In the genomic region with DNA sequence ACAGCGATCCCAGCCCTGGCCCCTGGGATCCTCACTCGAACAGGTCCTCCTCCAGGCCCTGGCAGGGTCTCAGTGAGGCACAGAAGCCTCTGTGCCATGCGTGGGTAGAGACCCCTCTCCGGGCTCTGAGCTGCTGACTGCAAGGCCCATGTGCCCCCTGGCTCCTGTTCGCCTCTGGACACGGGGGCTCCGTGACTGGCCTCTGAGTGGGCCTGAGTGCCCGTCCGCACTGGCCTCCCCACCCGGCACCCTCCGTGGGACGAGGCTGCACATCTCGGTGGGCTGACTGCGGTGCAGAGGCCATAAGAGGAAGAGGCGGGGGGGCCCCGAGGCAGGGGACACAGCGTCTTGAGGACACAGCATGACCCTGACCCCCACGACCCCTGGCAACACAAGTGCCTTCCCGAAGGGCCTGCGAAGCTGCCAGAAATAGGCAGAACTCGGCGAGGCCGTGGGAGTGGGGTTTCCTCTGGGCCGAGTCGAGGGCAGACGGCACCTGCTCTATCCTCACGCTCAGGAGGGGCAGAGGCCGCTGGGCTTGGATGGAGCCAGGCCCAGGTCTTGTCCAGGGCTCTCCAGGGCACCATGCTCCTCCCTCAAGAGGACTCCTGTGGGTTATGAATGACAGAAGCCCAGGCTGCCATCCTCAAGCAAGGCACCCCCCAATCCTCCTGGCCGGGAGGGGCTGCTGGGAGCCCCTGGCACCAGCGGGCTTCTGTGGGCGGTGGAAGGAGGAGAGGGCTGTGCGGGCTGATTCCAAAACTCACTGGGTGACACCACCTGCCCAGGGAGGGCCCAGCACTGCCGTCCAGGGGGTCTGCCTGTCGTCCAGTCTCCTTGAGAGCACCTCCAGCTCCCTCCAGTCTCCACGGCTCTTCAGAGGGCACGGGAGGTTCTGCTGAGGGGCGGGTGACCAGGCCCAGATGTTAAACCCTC, we compare ENCODE assay signal across 14 cellular contexts. TPM values are rescaled to one million over a fixed set of nuclear protein-coding genes. Genes with fewer than 3 reads are reported as not detected.
DNase-seq lines count a peak whose midpoint lies in the region; ATAC-seq and TF ChIP-seq lines count a peak whose summit lies in the region.
"Had no signal": no experiment of that assay in that cellular context is flagged by ENCODE, and none has a peak within 500 bp of the region (broad histone marks: within the 10 kb centered on the region; RNA-seq: fewer than 3 reads in every experiment).

No MANE protein-coding gene starts in this region.

- no peaks in the 10 kb centered on the region for H3K27me3 Mint-ChIP-seq in CD8-positive, alpha-beta T cell (ENCODE audit: low read depth)
- no peaks in the 10 kb centered on the region for H3K27me3 Mint-ChIP-seq in WTC11 (ENCODE audit: low read depth)
- H3K27me3 Mint-ChIP-seq: activated CD8-positive, alpha-beta memory T cell treated with anti-CD3 and anti-CD28 coated beads, Interleukin-2, amount 10 ng/mL, durations not matched to agents 7 days and 5 days; progenitor cell of endocrine pancreas had no signal

- peaks cover 61% of the 10 kb centered on the region for H3K4me1 ChIP-seq in CD8-positive, alpha-beta T cell (ENCODE audit: insufficient read depth, low read length)
- H3K4me1 ChIP-seq in right atrium auricular region: peaks cover 0 to 16% of the 10 kb centered on the region in 2 donors

- POLR2A ChIA-PET in CD8-positive, alpha-beta T cell (lab: Charles Lee): no interaction called here
- POLR2A ChIA-PET in WTC11 (lab: Charles Lee): no interaction called here

- peaks cover 61% of the 10 kb centered on the region for H3K4me1 Mint-ChIP-seq in CD8-positive, alpha-beta T cell (ENCODE audit: low read depth)
- H3K4me1 Mint-ChIP-seq in WTC11: 0 out of 2 replicates have a peak, but pooled peaks cover 5% of the 10 kb centered on the region
- H3K4me1 Mint-ChIP-seq: activated CD8-positive, alpha-beta memory T cell treated with anti-CD3 and anti-CD28 coated beads, Interleukin-2, amount 10 ng/mL, durations not matched to agents 7 days and 5 days had no signal

- intact Hi-C loops in CD8-positive, alpha-beta T cell (cut with DNase I, micrococcal nuclease): loop anchor here in 1 of 2 experiments (2.0 kb wide), 1 partner anchor 15 kb away; no protein-coding TSS in a partner anchor

- peaks cover 58% of the 10 kb centered on the region for H3K36me3 Mint-ChIP-seq in CD8-positive, alpha-beta T cell
- peaks cover 14% of the 10 kb centered on the region for H3K36me3 Mint-ChIP-seq in WTC11

- no peaks in the 10 kb centered on the region for H3K9me3 Mint-ChIP-seq in CD8-positive, alpha-beta T cell
- peaks cover 12% of the 10 kb centered on the region; the same call in 1 of the 2 replicates for H3K9me3 Mint-ChIP-seq in WTC11

- H3K4me3 Mint-ChIP-seq in CD8-positive, alpha-beta T cell: no peak overlapping the region
- no peak overlapping the region for H3K4me3 Mint-ChIP-seq in WTC11
- H3K4me3 Mint-ChIP-seq: activated CD8-positive, alpha-beta memory T cell treated with anti-CD3 and anti-CD28 coated beads, Interleukin-2, amount 10 ng/mL, durations not matched to agents 7 days and 5 days had no signal

- no peak for DNase-seq in CD8-positive, alpha-beta T cell
- DNase-seq in WTC11 (ENCODE audit: low spot score) (peak; percentile 9), right atrium auricular region (ENCODE audit: low spot score) (peak; percentile 52), retina (peak; percentile 28), caudate nucleus (lab: John Stamatoyannopoulos, UW) (no peak)
- DNase-seq: activated CD8-positive, alpha-beta memory T cell treated with anti-CD3 and anti-CD28 coated beads, Interleukin-2, amount 10 ng/mL, durations not matched to agents 7 days and 5 days; KG1; midbrain; NCI-H1105 treated with DMSO at 0.1 percent for 48 hours; SK-N-SH had no signal

- no peaks in the 10 kb centered on the region for H3K27me3 ChIP-seq in CD8-positive, alpha-beta T cell (ENCODE audit: insufficient read depth, low read length)
- H3K27me3 ChIP-seq in right atrium auricular region: no peaks in the 10 kb centered on the region
- H3K27me3 ChIP-seq: ascending aorta had no signal

- peak overlapping the region; percentile 92 for H3K27ac Mint-ChIP-seq in CD8-positive, alpha-beta T cell
- H3K27ac Mint-ChIP-seq in WTC11: no peak overlapping the region
- H3K27ac Mint-ChIP-seq: activated CD8-positive, alpha-beta memory T cell treated with anti-CD3 and anti-CD28 coated beads, Interleukin-2, amount 10 ng/mL, durations not matched to agents 7 days and 5 days; progenitor cell of endocrine pancreas had no signal

- CTCF ChIA-PET in CD8-positive, alpha-beta T cell (lab: Charles Lee): no interaction called here
- CTCF ChIA-PET in WTC11 (lab: Charles Lee): no interaction called here

- no peak overlapping the region for H3K27ac ChIP-seq in CD8-positive, alpha-beta T cell (ENCODE audit: low read depth, low read length)
- H3K27ac ChIP-seq in right atrium auricular region (peak overlapping the region; percentile 37 to 64), caudate nucleus (ENCODE audit: low read depth, low read length) (no peak overlapping the region)

- peaks cover 27% of the 10 kb centered on the region for H3K36me3 ChIP-seq in CD8-positive, alpha-beta T cell (ENCODE audit: insufficient read depth, low read length)
- H3K36me3 ChIP-seq in right atrium auricular region: no peaks in the 10 kb centered on the region

- ATAC-seq in CD8-positive, alpha-beta T cell: no peak
- ATAC-seq in WTC11 (no peak), HG03571 (IDR thresholded peaks at IDR 0.05; ENCODE audit: unreplicated experiment) (no peak), GM21390 (IDR thresholded peaks at IDR 0.05; ENCODE audit: unreplicated experiment) (no peak)
- ATAC-seq: activated CD8-positive, alpha-beta memory T cell treated with anti-CD3 and anti-CD28 coated beads, Interleukin-2, amount 10 ng/mL, durations not matched to agents 7 days and 5 days had no signal

- no peaks in the 10 kb centered on the region for H3K9me3 ChIP-seq in CD8-positive, alpha-beta T cell (ENCODE audit: low read length)
- H3K9me3 ChIP-seq in right atrium auricular region: no peaks in the 10 kb centered on the region
- H3K9me3 ChIP-seq: ascending aorta, SK-N-SH had no signal

- no peak for TF ChIP-seq CTCF in CD8-positive, alpha-beta T cell (IDR thresholded peaks at IDR 0.05)
- TF ChIP-seq CTCF in WTC11 (IDR thresholded peaks at IDR 0.05) (no peak), right atrium auricular region (IDR thresholded peaks at IDR 0.05) (no peak)

- H3K4me3 ChIP-seq in CD8-positive, alpha-beta T cell (ENCODE audit: low read depth, low read length): no peak overlapping the region
- H3K4me3 ChIP-seq in right atrium auricular region: no peak overlapping the region
- H3K4me3 ChIP-seq: ascending aorta had no signal

TF ChIP-seq in WTC11, 78 proteins besides CTCF, POLR2A, EP300 and RAD21:
- TF ChIP-seq, protein P1, sequence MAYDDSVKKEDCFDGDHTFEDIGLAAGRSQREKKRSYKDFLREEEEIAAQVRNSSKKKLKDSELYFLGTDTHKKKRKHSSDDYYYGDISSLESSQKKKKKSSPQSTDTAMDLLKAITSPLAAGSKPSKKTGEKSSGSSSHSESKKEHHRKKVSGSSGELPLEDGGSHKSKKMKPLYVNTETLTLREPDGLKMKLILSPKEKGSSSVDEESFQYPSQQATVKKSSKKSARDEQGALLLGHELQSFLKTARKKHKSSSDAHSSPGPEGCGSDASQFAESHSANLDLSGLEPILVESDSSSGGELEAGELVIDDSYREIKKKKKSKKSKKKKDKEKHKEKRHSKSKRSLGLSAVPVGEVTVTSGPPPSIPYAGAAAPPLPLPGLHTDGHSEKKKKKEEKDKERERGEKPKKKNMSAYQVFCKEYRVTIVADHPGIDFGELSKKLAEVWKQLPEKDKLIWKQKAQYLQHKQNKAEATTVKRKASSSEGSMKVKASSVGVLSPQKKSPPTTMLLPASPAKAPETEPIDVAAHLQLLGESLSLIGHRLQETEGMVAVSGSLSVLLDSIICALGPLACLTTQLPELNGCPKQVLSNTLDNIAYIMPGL (CRISPR knock-in tag; IDR thresholded peaks at IDR 0.05): no peak
- TF ChIP-seq, protein P2, sequence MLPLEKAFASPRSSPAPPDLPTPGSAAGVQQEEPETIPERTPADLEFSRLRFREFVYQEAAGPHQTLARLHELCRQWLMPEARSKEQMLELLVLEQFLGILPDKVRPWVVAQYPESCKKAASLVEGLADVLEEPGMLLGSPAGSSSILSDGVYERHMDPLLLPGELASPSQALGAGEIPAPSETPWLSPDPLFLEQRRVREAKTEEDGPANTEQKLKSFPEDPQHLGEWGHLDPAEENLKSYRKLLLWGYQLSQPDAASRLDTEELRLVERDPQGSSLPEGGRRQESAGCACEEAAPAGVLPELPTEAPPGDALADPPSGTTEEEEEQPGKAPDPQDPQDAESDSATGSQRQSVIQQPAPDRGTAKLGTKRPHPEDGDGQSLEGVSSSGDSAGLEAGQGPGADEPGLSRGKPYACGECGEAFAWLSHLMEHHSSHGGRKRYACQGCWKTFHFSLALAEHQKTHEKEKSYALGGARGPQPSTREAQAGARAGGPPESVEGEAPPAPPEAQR (CRISPR knock-in tag; IDR thresholded peaks at IDR 0.05): no peak
- TF ChIP-seq ZNF219 (CRISPR knock-in tag; IDR thresholded peaks at IDR 0.05; ENCODE audit: borderline replicate concordance): no peak
- TF ChIP-seq, protein P3, sequence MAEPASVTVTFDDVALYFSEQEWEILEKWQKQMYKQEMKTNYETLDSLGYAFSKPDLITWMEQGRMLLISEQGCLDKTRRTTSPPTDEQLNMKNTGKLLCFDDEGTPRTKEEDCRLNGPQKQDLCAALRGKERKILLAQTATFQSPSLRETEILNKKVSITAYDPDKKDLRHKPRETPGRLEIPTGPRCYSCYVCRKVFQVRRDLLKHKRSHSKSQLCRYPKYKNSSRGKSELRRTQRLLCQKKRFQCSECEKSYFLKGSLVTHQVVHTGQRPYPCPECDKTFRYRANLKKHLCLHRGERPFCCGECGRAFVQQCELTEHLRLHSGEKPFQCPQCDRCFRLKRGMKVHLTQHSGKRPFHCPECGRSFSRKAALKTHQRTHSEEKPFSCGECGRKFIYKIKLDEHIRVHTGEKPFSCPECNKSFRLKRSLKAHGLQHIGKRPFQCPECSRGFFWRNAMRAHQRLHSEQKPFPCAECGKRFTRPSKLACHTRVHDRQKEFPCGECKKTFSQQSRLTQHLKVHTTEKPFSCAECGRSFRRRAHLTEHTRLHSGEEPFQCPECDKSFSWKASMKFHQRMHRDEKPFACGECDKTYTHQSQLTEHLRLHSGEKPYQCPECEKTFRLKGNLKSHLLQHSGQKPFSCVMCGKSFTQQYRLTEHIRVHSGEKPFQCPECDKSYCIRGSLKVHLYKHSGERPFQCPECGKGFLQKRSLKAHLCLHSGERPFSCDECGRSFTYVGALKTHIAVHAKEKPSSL (CRISPR knock-in tag; conservative IDR thresholded peaks at IDR 0.05): no peak
- TF ChIP-seq ZNF396 (CRISPR knock-in tag; IDR thresholded peaks at IDR 0.05; ENCODE audit: borderline replicate concordance): no peak

RNA-seq across cellular contexts. Expression of a gene that starts 52.6 kb away (rescaled TPM):
- total RNA-seq in CD8-positive, alpha-beta T cell: 100 to 1,000 TPM; 144 TPM
- 16.5 to 22.3 TPM (median 16.9 TPM) in 3 replicates for total RNA-seq in WTC11 (2021)
- 10 to 100 TPM; 10.2 to 13.2 TPM for total RNA-seq in right atrium auricular region

Comparison
In these comparisons a context has a peak if more than half of its experiments do, and no peak if none do; other contexts are left out.
1. DNase-seq: peak in WTC11 (single experiment), right atrium auricular region (single experiment) and retina (single experiment); none in CD8-positive, alpha-beta T cell (0 of 7) and caudate nucleus (0 of 61).
2. H3K27ac ChIP-seq: peak in right atrium auricular region (2 of 2); none in CD8-positive, alpha-beta T cell (single experiment) and caudate nucleus (single experiment).